15 cellular contexts compared by ENCODE assay signal in genomic region chr10:132016514-132016913, GRCh38. TPM values are rescaled to one million over a fixed set of nuclear protein-coding genes. Genes with fewer than 3 reads are reported as not detected.
A peak's percentile ranks its signal among the peaks of the same experiment; 100 is the strongest.
DNase-seq lines count a peak whose midpoint lies in the region; ATAC-seq and TF ChIP-seq lines count a peak whose summit lies in the region.
"Had no signal": no experiment of that assay in that cellular context is flagged by ENCODE, and none has a peak within 500 bp of the region (broad histone marks: within the 10 kb centered on the region; RNA-seq: fewer than 3 reads in every experiment).

No MANE protein-coding gene starts in this region.

- H3K27ac ChIP-seq in heart left ventricle (no peak overlapping the region), epithelial cell of prostate (peak overlapping the region; percentile 61), sigmoid colon (peak overlapping the region in 1 of 4 donors; percentile 21), neural progenitor cell (no peak overlapping the region)
- H3K27ac ChIP-seq: BLaER1 had no signal

- H3K27ac Mint-ChIP-seq in activated naive CD8-positive, alpha-beta T cell treated with anti-CD3 and anti-CD28 coated beads, Interleukin-2, amount 50 U/mL, for 24 hours = no peak overlapping the region
- no peak overlapping the region for H3K27ac Mint-ChIP-seq in neural progenitor cell
- H3K27ac Mint-ChIP-seq: CD8-positive, alpha-beta T cell had no signal

- TF ChIP-seq POLR2A in heart left ventricle (IDR thresholded peaks at IDR 0.05) (no peak), sigmoid colon (IDR thresholded peaks at IDR 0.05) (no peak)

- no peaks in the 10 kb centered on the region for H3K9me3 Mint-ChIP-seq in activated naive CD8-positive, alpha-beta T cell treated with anti-CD3 and anti-CD28 coated beads, Interleukin-2, amount 50 U/mL, for 24 hours
- no peaks in the 10 kb centered on the region for H3K9me3 Mint-ChIP-seq in neural progenitor cell
- H3K9me3 Mint-ChIP-seq: CD8-positive, alpha-beta T cell; H9 had no signal

- H3K27me3 ChIP-seq in heart left ventricle (no peaks in the 10 kb centered on the region), sigmoid colon (no peaks in the 10 kb centered on the region), neural progenitor cell (no peaks in the 10 kb centered on the region)
- H3K27me3 ChIP-seq: BLaER1 had no signal

- no peaks in the 10 kb centered on the region for H3K27me3 Mint-ChIP-seq in activated naive CD8-positive, alpha-beta T cell treated with anti-CD3 and anti-CD28 coated beads, Interleukin-2, amount 50 U/mL, for 24 hours
- peaks cover 10% of the 10 kb centered on the region for H3K27me3 Mint-ChIP-seq in neural progenitor cell (ENCODE audit: insufficient read depth, low read depth)

- H3K36me3 Mint-ChIP-seq in activated naive CD8-positive, alpha-beta T cell treated with anti-CD3 and anti-CD28 coated beads, Interleukin-2, amount 50 U/mL, for 24 hours (ENCODE audit: low read depth) = no peaks in the 10 kb centered on the region
- no peaks in the 10 kb centered on the region for H3K36me3 Mint-ChIP-seq in neural progenitor cell
- H3K36me3 Mint-ChIP-seq: CD8-positive, alpha-beta T cell had no signal

- ATAC-seq in heart left ventricle = no peak
- no peak for ATAC-seq in activated naive CD8-positive, alpha-beta T cell treated with anti-CD3 and anti-CD28 coated beads, Interleukin-2, amount 50 U/mL, for 24 hours
- ATAC-seq in HG03342 (IDR thresholded peaks at IDR 0.05; ENCODE audit: unreplicated experiment) = no peak
- ATAC-seq: CD8-positive, alpha-beta T cell; HepG2 had no signal

- peaks cover 0 to 26% (median under 1%) of the 10 kb centered on the region in 12 donors for H3K4me1 ChIP-seq in heart left ventricle
- H3K4me1 ChIP-seq in sigmoid colon = peaks cover 0 to 24% (median 9%) of the 10 kb centered on the region in 4 donors
- no peaks in the 10 kb centered on the region for H3K4me1 ChIP-seq in neural progenitor cell

- no peaks in the 10 kb centered on the region for H3K36me3 ChIP-seq in heart left ventricle
- H3K36me3 ChIP-seq in sigmoid colon = no peaks in the 10 kb centered on the region
- no peaks in the 10 kb centered on the region for H3K36me3 ChIP-seq in neural progenitor cell
- H3K36me3 ChIP-seq: BLaER1 had no signal

- no peak overlapping the region for H3K4me2 ChIP-seq in neural progenitor cell
- H3K4me2 ChIP-seq: BLaER1 had no signal

- peak; percentile 22 for DNase-seq in cardiac septum (ENCODE audit: low spot score)
- DNase-seq in heart left ventricle = no peak
- no peak for DNase-seq in epithelial cell of prostate (ENCODE audit: low read depth, low spot score)
- peak; percentile 52 for DNase-seq in sigmoid colon
- DNase-seq in activated naive CD8-positive, alpha-beta T cell treated with anti-CD3 and anti-CD28 coated beads, Interleukin-2, amount 50 U/mL, for 24 hours = no peak
- no peak for DNase-seq in neural progenitor cell (ENCODE audit: low spot score)
- DNase-seq: 8988T; Calu3; CD8-positive, alpha-beta T cell; DMS79 treated with DMSO at 0.1 percent for 48 hours; GF-D8; H9 had no signal

- H3K4me3 ChIP-seq in heart left ventricle (no peak overlapping the region), sigmoid colon (no peak overlapping the region), neural progenitor cell (no peak overlapping the region)
- H3K4me3 ChIP-seq: BLaER1 had no signal

- no peak overlapping the region for H2AFZ ChIP-seq in neural progenitor cell (replicated peaks)

- H3K9ac ChIP-seq in neural progenitor cell = no peak overlapping the region
- H3K9ac ChIP-seq: BLaER1 had no signal

- TF ChIP-seq EP300 in sigmoid colon (IDR thresholded peaks at IDR 0.05) = no peak

- H3F3A ChIP-seq in neural progenitor cell (ENCODE audit: low read depth) = no peaks in the 10 kb centered on the region

- no peaks in the 10 kb centered on the region for H4K20me1 ChIP-seq in neural progenitor cell (ENCODE audit: low read depth)
- H4K20me1 ChIP-seq: BLaER1 had no signal

- H3K9me3 ChIP-seq in heart left ventricle = no peaks in the 10 kb centered on the region
- no peaks in the 10 kb centered on the region for H3K9me3 ChIP-seq in sigmoid colon
- H3K9me3 ChIP-seq in neural progenitor cell (ENCODE audit: low read depth) = no peaks in the 10 kb centered on the region
- H3K9me3 ChIP-seq: BLaER1 had no signal

- no peak overlapping the region for H3K4me3 Mint-ChIP-seq in activated naive CD8-positive, alpha-beta T cell treated with anti-CD3 and anti-CD28 coated beads, Interleukin-2, amount 50 U/mL, for 24 hours
- no peak overlapping the region for H3K4me3 Mint-ChIP-seq in neural progenitor cell
- H3K4me3 Mint-ChIP-seq: CD8-positive, alpha-beta T cell; H9 had no signal

- H3K79me2 ChIP-seq in neural progenitor cell (ENCODE audit: low read depth) = no peaks in the 10 kb centered on the region

- intact Hi-C loops in cardiac septum (cut with DNase I) (no loop called here), heart left ventricle (cut with DNase I) (loop anchor here in 1 of 10 donors (5.0 kb wide), 1 partner anchor 119 kb away; no protein-coding TSS in a partner anchor), sigmoid colon (cut with DNase I) (no loop called here)

- TF ChIP-seq CTCF in heart left ventricle (IDR thresholded peaks at IDR 0.05) (no peak), sigmoid colon (IDR thresholded peaks at IDR 0.05) (no peak), neural progenitor cell (IDR thresholded peaks at IDR 0.05) (no peak)

- H3K4me1 Mint-ChIP-seq in activated naive CD8-positive, alpha-beta T cell treated with anti-CD3 and anti-CD28 coated beads, Interleukin-2, amount 50 U/mL, for 24 hours = no peaks in the 10 kb centered on the region
- no peaks in the 10 kb centered on the region for H3K4me1 Mint-ChIP-seq in neural progenitor cell

- 84 to 85% (median 85%) methylated on average over 6 of the region's 6 CpGs for WGBS in heart left ventricle, 4 donors
- WGBS in sigmoid colon, 2 donors = 78 to 82% methylated on average over 6 of the region's 6 CpGs

RNA-seq across cellular contexts. Expression of gene BNIP3, which starts 34.8 kb away (rescaled TPM):
- total RNA-seq in cardiac septum (112 TPM), heart left ventricle (100 to 1,000 TPM in 8 of 9 donors, 10 to 100 TPM in 1; 97.1 to 711 (median 130) TPM), sigmoid colon (100 to 1,000 TPM in 2 of 4 donors, 10 to 100 TPM in 2; 55.9 to 125 (median 95.4) TPM), neural progenitor cell (ENCODE audit: low replicate concordance) (256 and 312 TPM in 2 replicates)
- polyA plus RNA-seq in heart left ventricle (100 to 1,000 TPM in 1 of 2 donors, 10 to 100 TPM in 1; 48.1 to 119 TPM), sigmoid colon (10 to 100 TPM in 2 of 3 donors, 1 to 10 TPM in 1; 3.9 to 11.7 (median 10.8) TPM)

RNA-seq across cellular contexts. Expression of gene JAKMIP3, which starts 49.2 kb away (rescaled TPM):
- total RNA-seq in cardiac septum (1.5 TPM), heart left ventricle (1 to 10 TPM in 6 of 9 donors, under 1 TPM in 3; 0.31 to 3.1 (median 1.4) TPM), sigmoid colon (1 to 10 TPM in 2 of 4 donors, under 1 TPM in 2; 0.49 to 3.0 (median 0.97) TPM), neural progenitor cell (ENCODE audit: low replicate concordance) (0.31 and 0.37 TPM in 2 replicates)
- polyA plus RNA-seq in heart left ventricle (1 to 10 TPM in 1 of 2 donors, under 1 TPM in 1; 0.06 to 1.3 TPM), sigmoid colon (under 1 TPM in 1 of 3 donors, not detected in 2; 0.22 TPM)

Comparison
In these comparisons a context has a peak if more than half of its experiments do, and no peak if none do; other contexts are left out.
1. DNase-seq: peak in cardiac septum (single experiment) and sigmoid colon (single experiment); none in heart left ventricle (0 of 5), epithelial cell of prostate (single experiment), activated naive CD8-positive, alpha-beta T cell treated with anti-CD3 and anti-CD28 coated beads, Interleukin-2, amount 50 U/mL, for 24 hours (single experiment) and neural progenitor cell (single experiment).